24 cellular contexts compared by ENCODE assay signal in the genomic region with DNA sequence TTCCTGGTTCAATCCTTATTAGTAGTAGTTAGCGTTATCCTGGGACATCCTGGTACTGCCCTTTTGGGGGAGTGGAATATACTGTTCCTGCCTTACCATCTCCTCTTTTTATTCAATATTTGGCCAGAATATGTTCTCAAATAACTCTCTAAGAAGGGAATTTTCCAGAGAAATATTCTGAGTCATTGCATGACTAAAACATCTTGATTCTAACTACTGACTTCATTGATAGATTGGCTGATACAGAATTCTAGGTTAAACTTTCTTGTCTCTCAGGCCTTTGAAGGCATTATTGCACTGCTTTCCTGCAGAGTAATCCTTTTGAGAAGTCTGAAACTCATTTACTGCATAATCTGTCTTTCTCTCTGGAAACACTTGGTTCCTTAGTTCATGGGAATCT.
"Had no signal": no experiment of that assay in that cellular context is flagged by ENCODE, and none has a peak within 500 bp of the region (broad histone marks: within the 10 kb centered on the region; RNA-seq: fewer than 3 reads in every experiment).

No MANE protein-coding gene starts in this region.

- H3K4me2 ChIP-seq: smooth muscle cell had no signal

- H3K9me3 ChIP-seq: esophagus muscularis mucosa, psoas muscle, right atrium auricular region, thyroid gland, upper lobe of right lung had no signal

- H3K79me2 ChIP-seq: parathyroid adenoma had no signal

- H3K4me3 ChIP-seq: esophagus muscularis mucosa, psoas muscle, right atrium auricular region, smooth muscle cell, thyroid gland, upper lobe of right lung had no signal

- H2AFZ ChIP-seq: parathyroid adenoma had no signal

- DNase-seq: activated CD4-positive, alpha-beta T cell treated with anti-CD3 and anti-CD28 coated beads, Interleukin-2, amount 10 ng/mL, durations not matched to agents 7 days and 5 days; activated CD4-positive, CD25-positive, alpha-beta regulatory T cell treated with anti-CD3 and anti-CD28 coated beads, Interleukin-2, amount 50 U/mL, for 72 hours; activated CD8-positive, alpha-beta T cell treated with anti-CD3 and anti-CD28 coated beads for 36 hours; activated naive CD8-positive, alpha-beta T cell treated with anti-CD3 and anti-CD28 coated beads, Interleukin-2, amount 50 U/mL, for 24 hours; activated T-cell treated with anti-CD3 and anti-CD28 coated beads, Interleukin-2, amount 50 U/mL, for 4 hours; anterior cingulate cortex; dermis blood vessel endothelial cell; effector CD4-positive, alpha-beta T cell; head of caudate nucleus; hippocampal formation; kidney; naive thymus-derived CD4-positive, alpha-beta T cell; psoas muscle; stimulated activated CD4-positive, alpha-beta T cell treated with anti-CD3 and anti-CD28 coated beads, Interleukin-1b, Interleukin-23, amount 100 ng/mL, for 48 hours; stimulated activated CD4-positive, alpha-beta T cell treated with anti-CD3 and anti-CD28 coated beads, Interleukin-4, amount 100 ng/mL, for 4 hours; stimulated activated CD8-positive, alpha-beta memory T cell treated with anti-CD3 and anti-CD28 coated beads, Interleukin-4, amount 100 ng/mL, for 48 hours; stimulated activated naive CD8-positive, alpha-beta T cell treated with anti-CD3 and anti-CD28 coated beads, Interleukin-15, amount 100 ng/mL, for 72 hours; T-helper 9 cell; thyroid gland; upper lobe of right lung had no signal

- H3K27ac ChIP-seq: esophagus muscularis mucosa, parathyroid adenoma, psoas muscle, right atrium auricular region, thyroid gland, upper lobe of right lung had no signal

- H3K4me1 ChIP-seq: esophagus muscularis mucosa, parathyroid adenoma, psoas muscle, right atrium auricular region, thyroid gland, upper lobe of right lung had no signal

- H3K36me3 ChIP-seq: esophagus muscularis mucosa, right atrium auricular region, thyroid gland, upper lobe of right lung had no signal

- H3K27me3 ChIP-seq: esophagus muscularis mucosa, right atrium auricular region, thyroid gland, upper lobe of right lung had no signal

- H3K9ac ChIP-seq: parathyroid adenoma had no signal
